1 cellular context compared by ENCODE assay signal in the genomic region with DNA sequence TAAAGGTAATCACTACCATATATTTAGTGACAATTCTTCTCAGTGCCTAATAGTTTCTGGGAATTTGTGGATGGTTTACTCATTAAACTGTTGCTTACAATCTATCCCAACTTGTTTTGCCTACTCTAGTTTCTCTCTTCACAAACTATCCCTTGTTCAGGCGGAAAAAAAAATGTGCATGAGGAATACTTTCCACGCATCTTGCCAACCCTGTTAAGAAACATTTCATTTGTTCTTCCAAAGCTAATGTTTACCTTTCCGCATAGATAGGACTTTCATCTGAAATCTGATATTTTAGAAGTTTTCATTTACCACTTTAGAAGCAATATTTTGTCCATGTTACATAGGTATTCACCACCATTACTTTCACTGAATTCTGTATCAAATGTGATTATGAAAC.
A peak's percentile ranks its signal among the peaks of the same experiment; 100 is the strongest.
TF ChIP-seq lines count a peak whose summit lies in the region.

No MANE protein-coding gene starts in this region.

TF ChIP-seq in HepG2, 621 proteins besides CTCF, POLR2A, EP300 and RAD21 (continued from another document and continues in another):
- TF ChIP-seq ZBTB49 (CRISPR knock-in tag; IDR thresholded peaks at IDR 0.05; ENCODE audit: borderline replicate concordance) (no peak), HNF1A (IDR thresholded peaks at IDR 0.05; ENCODE audit: low read depth) (peak; percentile 55), HNF1A (CRISPR knock-in tag; IDR thresholded peaks at IDR 0.05; ENCODE audit: borderline replicate concordance) (peak; percentile 91), TBX2 (CRISPR knock-in tag; IDR thresholded peaks at IDR 0.05; ENCODE audit: borderline replicate concordance) (no peak), MBD4 (IDR thresholded peaks at IDR 0.05; ENCODE audit: borderline replicate concordance, low read length) (no peak), KLF13 (CRISPR knock-in tag; IDR thresholded peaks at IDR 0.05) (no peak), FOXO1 (CRISPR knock-in tag; IDR thresholded peaks at IDR 0.05) (0 out of 2 replicates have a peak, but pooled peaks have one; percentile 44), IRF9 (CRISPR knock-in tag; IDR thresholded peaks at IDR 0.05; ENCODE audit: borderline replicate concordance) (no peak), ISL2 (CRISPR knock-in tag; IDR thresholded peaks at IDR 0.05) (peak; percentile 93), FOXK2 (IDR thresholded peaks at IDR 0.05) (no peak), NCOA2 (CRISPR knock-in tag; IDR thresholded peaks at IDR 0.05) (peak; percentile 89), PHF5A (CRISPR knock-in tag; IDR thresholded peaks at IDR 0.05; ENCODE audit: low read depth, unreplicated experiment) (no peak), HMGXB4 (CRISPR knock-in tag; IDR thresholded peaks at IDR 0.05; ENCODE audit: borderline replicate concordance in 1 of 2, low read depth in 1 of 2) (no peak), NFIC (IDR thresholded peaks at IDR 0.05; ENCODE audit: low read length) (peak; percentile 67; the same call in 1 of the 2 replicates), ZNF274 (CRISPR knock-in tag; IDR thresholded peaks at IDR 0.05) (no peak), ELK4 (CRISPR knock-in tag; IDR thresholded peaks at IDR 0.05; ENCODE audit: borderline replicate concordance) (no peak), ZNF83 (CRISPR knock-in tag; IDR thresholded peaks at IDR 0.05; ENCODE audit: borderline replicate concordance) (no peak), FOXO4 (CRISPR knock-in tag; conservative IDR thresholded peaks at IDR 0.05) (no peak), NCOA1 (CRISPR knock-in tag; IDR thresholded peaks at IDR 0.05) (no peak), ZNF382 (CRISPR knock-in tag; IDR thresholded peaks at IDR 0.05; ENCODE audit: borderline replicate concordance) (no peak), ZNF598 (CRISPR knock-in tag; IDR thresholded peaks at IDR 0.05; ENCODE audit: borderline replicate concordance) (no peak), ZBTB44 (CRISPR knock-in tag; IDR thresholded peaks at IDR 0.05) (no peak), HOXA3 (CRISPR knock-in tag; IDR thresholded peaks at IDR 0.05) (no peak), ZNF720 (CRISPR knock-in tag; IDR thresholded peaks at IDR 0.05) (no peak), HMG20B (CRISPR knock-in tag; conservative IDR thresholded peaks at IDR 0.05) (no peak), ZFYVE20 (CRISPR knock-in tag; IDR thresholded peaks at IDR 0.05; ENCODE audit: borderline replicate concordance, low read depth) (no peak), SMARCC2 (IDR thresholded peaks at IDR 0.05) (no peak), ZNF572 (CRISPR knock-in tag; IDR thresholded peaks at IDR 0.05) (no peak), ZNF773 (CRISPR knock-in tag; IDR thresholded peaks at IDR 0.05; ENCODE audit: borderline replicate concordance) (no peak), POLR2G (IDR thresholded peaks at IDR 0.05; ENCODE audit: low read depth, low read length) (no peak), STAT5B (CRISPR knock-in tag; IDR thresholded peaks at IDR 0.05) (no peak), ZNF816 (CRISPR knock-in tag; IDR thresholded peaks at IDR 0.05; ENCODE audit: borderline replicate concordance) (no peak), MTA1 (CRISPR knock-in tag; IDR thresholded peaks at IDR 0.05; ENCODE audit: borderline replicate concordance) (no peak), ZFP90 (CRISPR knock-in tag; IDR thresholded peaks at IDR 0.05; ENCODE audit: borderline replicate concordance) (no peak), ZBTB20 (CRISPR knock-in tag; IDR thresholded peaks at IDR 0.05; ENCODE audit: borderline replicate concordance, low read depth) (no peak), TAF15 (IDR thresholded peaks at IDR 0.05; ENCODE audit: low read depth, low read length, poor library complexity, severe bottlenecking) (no peak), NR2C2 (CRISPR knock-in tag; IDR thresholded peaks at IDR 0.05; ENCODE audit: borderline replicate concordance) (no peak), CREB3 (CRISPR knock-in tag; IDR thresholded peaks at IDR 0.05) (no peak), MEIS1 (CRISPR knock-in tag; IDR thresholded peaks at IDR 0.05; ENCODE audit: borderline replicate concordance) (no peak), ZNF501 (CRISPR knock-in tag; IDR thresholded peaks at IDR 0.05) (no peak), TCF7L2 (IDR thresholded peaks at IDR 0.05; ENCODE audit: low read depth, low read length) (no peak), FOSL2 (CRISPR knock-in tag; IDR thresholded peaks at IDR 0.05) (peak; percentile 49; the same call in 1 of the 2 replicates)
- TF ChIP-seq, protein P1, sequence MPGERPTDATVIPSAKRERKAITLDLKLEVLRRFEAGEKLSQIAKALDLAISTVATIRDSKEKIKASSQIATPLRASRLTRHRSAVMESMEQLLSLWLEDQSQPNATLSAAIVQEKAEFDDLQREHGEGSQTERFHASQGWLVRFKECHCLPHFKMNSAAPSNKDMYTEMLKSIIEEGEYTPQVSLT (CRISPR knock-in tag; IDR thresholded peaks at IDR 0.05; ENCODE audit: borderline replicate concordance, low read depth), result no peak
- TF ChIP-seq, protein P2, sequence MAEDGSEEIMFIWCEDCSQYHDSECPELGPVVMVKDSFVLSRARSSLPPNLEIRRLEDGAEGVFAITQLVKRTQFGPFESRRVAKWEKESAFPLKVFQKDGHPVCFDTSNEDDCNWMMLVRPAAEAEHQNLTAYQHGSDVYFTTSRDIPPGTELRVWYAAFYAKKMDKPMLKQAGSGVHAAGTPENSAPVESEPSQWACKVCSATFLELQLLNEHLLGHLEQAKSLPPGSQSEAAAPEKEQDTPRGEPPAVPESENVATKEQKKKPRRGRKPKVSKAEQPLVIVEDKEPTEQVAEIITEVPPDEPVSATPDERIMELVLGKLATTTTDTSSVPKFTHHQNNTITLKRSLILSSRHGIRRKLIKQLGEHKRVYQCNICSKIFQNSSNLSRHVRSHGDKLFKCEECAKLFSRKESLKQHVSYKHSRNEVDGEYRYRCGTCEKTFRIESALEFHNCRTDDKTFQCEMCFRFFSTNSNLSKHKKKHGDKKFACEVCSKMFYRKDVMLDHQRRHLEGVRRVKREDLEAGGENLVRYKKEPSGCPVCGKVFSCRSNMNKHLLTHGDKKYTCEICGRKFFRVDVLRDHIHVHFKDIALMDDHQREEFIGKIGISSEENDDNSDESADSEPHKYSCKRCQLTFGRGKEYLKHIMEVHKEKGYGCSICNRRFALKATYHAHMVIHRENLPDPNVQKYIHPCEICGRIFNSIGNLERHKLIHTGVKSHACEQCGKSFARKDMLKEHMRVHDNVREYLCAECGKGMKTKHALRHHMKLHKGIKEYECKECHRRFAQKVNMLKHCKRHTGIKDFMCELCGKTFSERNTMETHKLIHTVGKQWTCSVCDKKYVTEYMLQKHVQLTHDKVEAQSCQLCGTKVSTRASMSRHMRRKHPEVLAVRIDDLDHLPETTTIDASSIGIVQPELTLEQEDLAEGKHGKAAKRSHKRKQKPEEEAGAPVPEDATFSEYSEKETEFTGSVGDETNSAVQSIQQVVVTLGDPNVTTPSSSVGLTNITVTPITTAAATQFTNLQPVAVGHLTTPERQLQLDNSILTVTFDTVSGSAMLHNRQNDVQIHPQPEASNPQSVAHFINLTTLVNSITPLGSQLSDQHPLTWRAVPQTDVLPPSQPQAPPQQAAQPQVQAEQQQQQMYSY (CRISPR knock-in tag; IDR thresholded peaks at IDR 0.05), result no peak
